Comparison of ENCODE assay signal across 8 cellular contexts in genomic region chr9:21801683-21802417, GRCh38. TPM values are rescaled to one million over a fixed set of nuclear protein-coding genes. Genes with fewer than 3 reads are reported as not detected.
DNase-seq lines count a peak whose midpoint lies in the region; ATAC-seq and TF ChIP-seq lines count a peak whose summit lies in the region.

No MANE protein-coding gene starts in this region.

- H3K4me1 Mint-ChIP-seq in activated naive CD8-positive, alpha-beta T cell (ENCODE audit: low read depth), result peaks cover 39% of the 10 kb centered on the region

- no peak for TF ChIP-seq CTCF in GM12864 (IDR thresholded peaks at IDR 0.05; ENCODE audit: low read depth, low read length, missing control alignments)

- H3K79me2 ChIP-seq in ACC112 (ENCODE audit: control insufficient read depth, insufficient read depth, low read length, unreplicated experiment), result peaks cover 57% of the 10 kb centered on the region

- H3K36me3 ChIP-seq in ACC112 (ENCODE audit: insufficient read depth, low read length), result no peaks in the 10 kb centered on the region

- H3K9me3 Mint-ChIP-seq in activated naive CD8-positive, alpha-beta T cell (ENCODE audit: low read depth), result no peaks in the 10 kb centered on the region

- H3K4me3 ChIP-seq in ACC112 (ENCODE audit: low read depth, low read length) (peak overlapping the region; percentile 85), GM12864 (ENCODE audit: low read depth, low read length) (peak overlapping the region; percentile 90)

- peak overlapping the region; percentile 96 for H3K27ac Mint-ChIP-seq in activated naive CD8-positive, alpha-beta T cell

- peak overlapping the region; percentile 96 for H2AFZ ChIP-seq in ACC112 (ENCODE audit: low read length, unreplicated experiment)

- H3K27ac ChIP-seq in ACC112 (ENCODE audit: low read depth, low read length), result peak overlapping the region; percentile 78

- no peaks in the 10 kb centered on the region for H3K27me3 ChIP-seq in ACC112 (ENCODE audit: insufficient read depth, low read length)

- H3K27me3 Mint-ChIP-seq in activated naive CD8-positive, alpha-beta T cell, result peaks cover 5% of the 10 kb centered on the region

- DNase-seq in GM12864 (ENCODE audit: low read depth) (no peak), NCI-H2227 (lab: John Stamatoyannopoulos, UW; ENCODE audit: unreplicated experiment) (peak; percentile 82), Right ventricle myocardium inferior (ENCODE audit: missing footprints) (peak; percentile 81), occipital lobe (lab: John Stamatoyannopoulos, UW) (peak; percentile 63), globus pallidus (ENCODE audit: low spot score) (no peak)

- no peaks in the 10 kb centered on the region for H3K36me3 Mint-ChIP-seq in activated naive CD8-positive, alpha-beta T cell

- ATAC-seq in HG02852 (IDR thresholded peaks at IDR 0.05; ENCODE audit: unreplicated experiment) (peak; percentile 24), Right ventricle myocardium inferior (peak; percentile 66)

- H3K4me3 Mint-ChIP-seq in activated naive CD8-positive, alpha-beta T cell, result peak overlapping the region; percentile 99

- intact Hi-C loops in Right ventricle myocardium inferior (cut with DNase I), result loop anchor here (5.0 kb wide), 1 partner anchor 465 kb away; the partner anchor contains the start of gene KLHL9

- H3K4me1 ChIP-seq in ACC112 (ENCODE audit: control insufficient read depth, insufficient read depth, low read length, unreplicated experiment), result peaks cover 34% of the 10 kb centered on the region

RNA-seq across cellular contexts. Expression of gene MTAP, which starts 0.6 kb away (rescaled TPM):
- total RNA-seq in Right ventricle myocardium inferior, result 20.4 TPM
- total RNA-seq in occipital lobe, result 20.3 TPM

Comparison
In these comparisons a context has a peak if more than half of its experiments do, and no peak if none do; other contexts are left out.
1. DNase-seq: peak in NCI-H2227 (single experiment), Right ventricle myocardium inferior (single experiment) and occipital lobe (single experiment); none in GM12864 (single experiment) and globus pallidus (single experiment).